Comparison of ENCODE assay signal across 21 cellular contexts in the genomic region with DNA sequence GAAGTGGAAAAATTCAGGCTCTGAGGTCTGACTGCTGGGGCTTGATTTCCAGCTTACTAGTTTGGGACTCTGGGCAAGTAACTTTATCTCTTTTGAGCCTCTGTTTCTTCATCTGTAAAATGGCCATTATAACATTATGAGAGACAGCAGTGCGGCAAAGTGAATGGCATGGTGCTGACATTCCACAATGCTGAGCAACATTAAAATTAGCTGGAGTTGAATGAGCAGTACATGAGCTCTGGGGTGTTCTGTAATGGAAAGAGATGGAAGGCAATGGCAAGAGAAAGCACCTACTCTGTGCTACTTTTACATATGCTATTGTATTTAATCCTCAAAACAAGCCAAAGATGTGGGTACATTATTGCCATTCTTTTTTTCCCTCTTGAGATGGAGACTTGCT.
"Had no signal": no experiment of that assay in that cellular context is flagged by ENCODE, and none has a peak within 500 bp of the region (broad histone marks: within the 10 kb centered on the region; RNA-seq: fewer than 3 reads in every experiment).

No MANE protein-coding gene starts in this region.

- H3K36me3 ChIP-seq: esophagus muscularis mucosa, left ventricle myocardium inferior, stomach, suprapubic skin, tibial nerve, vagina had no signal

- H3K36me3 Mint-ChIP-seq: activated naive CD8-positive, alpha-beta T cell treated with anti-CD3 and anti-CD28 coated beads, Interleukin-2, amount 10 ng/mL, durations not matched to agents 7 days and 5 days; immature natural killer cell; stimulated activated memory B cell treated with anti-CD40 and anti-IgM and Interleukin-4, amounts not matched to agents 10 μg/mL and 1 μg/mL and 100 μg/mL, for 72 hours had no signal

- H3K9me3 ChIP-seq: esophagus muscularis mucosa, left ventricle myocardium inferior, stomach, suprapubic skin, tibial nerve, vagina had no signal

- H3K4me2 ChIP-seq: hepatocyte had no signal

- H3K27me3 Mint-ChIP-seq: activated B cell treated with CpG ODN at 0.5 μM for 24 hours; activated naive CD8-positive, alpha-beta T cell treated with anti-CD3 and anti-CD28 coated beads, Interleukin-2, amount 10 ng/mL, durations not matched to agents 7 days and 5 days; stimulated activated memory B cell treated with anti-CD40 and anti-IgM and Interleukin-4, amounts not matched to agents 10 μg/mL and 1 μg/mL and 100 μg/mL, for 72 hours; T-helper 17 cell had no signal

- H3K4me1 ChIP-seq: esophagus muscularis mucosa, stomach had no signal

- H3K4me3 ChIP-seq: esophagus muscularis mucosa, hepatocyte, left ventricle myocardium inferior, stomach, suprapubic skin, tibial nerve, vagina had no signal

- H2AFZ ChIP-seq: hepatocyte had no signal

- H3K27ac Mint-ChIP-seq: activated B cell treated with CpG ODN at 0.5 μM for 24 hours; activated CD4-positive, alpha-beta T cell treated with anti-CD3 and anti-CD28 coated beads for 36 hours; activated naive CD4-positive, alpha-beta T cell treated with anti-CD3 and anti-CD28 coated beads for 36 hours; activated naive CD8-positive, alpha-beta T cell treated with anti-CD3 and anti-CD28 coated beads, Interleukin-2, amount 10 ng/mL, durations not matched to agents 7 days and 5 days; immature natural killer cell; stimulated activated memory B cell treated with anti-CD40 and anti-IgM and Interleukin-4, amounts not matched to agents 10 μg/mL and 1 μg/mL and 100 μg/mL, for 72 hours; T-helper 17 cell had no signal

- H3K79me2 ChIP-seq: hepatocyte had no signal

- DNase-seq: activated B cell treated with CpG ODN at 0.5 μM for 24 hours; activated CD4-positive, alpha-beta T cell treated with anti-CD3 and anti-CD28 coated beads for 36 hours; activated CD4-positive, alpha-beta T cell treated with anti-CD3 and anti-CD28 coated beads, Interleukin-2, amount 50 U/mL, for 48 hours; activated effector memory CD4-positive, alpha-beta T cell treated with Interleukin-2 at 50 U/mL for 16 hours; activated naive CD4-positive, alpha-beta T cell treated with anti-CD3 and anti-CD28 coated beads for 36 hours; activated naive CD8-positive, alpha-beta T cell treated with anti-CD3 and anti-CD28 coated beads, Interleukin-2, amount 10 ng/mL, durations not matched to agents 7 days and 5 days; activated T-cell treated with anti-CD3 and anti-CD28 coated beads, Interleukin-2, amount 50 U/mL, for 48 hours; glutamatergic neuron; immature natural killer cell; left ventricle myocardium inferior; small intestine; stimulated activated CD4-positive, alpha-beta T cell treated with anti-CD3 and anti-CD28 coated beads, Interleukin-15, amount 100 ng/mL, for 24 hours; stomach; T-helper 17 cell had no signal

- H3K9me3 Mint-ChIP-seq: activated B cell treated with CpG ODN at 0.5 μM for 24 hours; activated naive CD4-positive, alpha-beta T cell treated with anti-CD3 and anti-CD28 coated beads for 36 hours; activated naive CD8-positive, alpha-beta T cell treated with anti-CD3 and anti-CD28 coated beads, Interleukin-2, amount 10 ng/mL, durations not matched to agents 7 days and 5 days; neural crest cell; stimulated activated memory B cell treated with anti-CD40 and anti-IgM and Interleukin-4, amounts not matched to agents 10 μg/mL and 1 μg/mL and 100 μg/mL, for 72 hours had no signal

- H3K27me3 ChIP-seq: hepatocyte, suprapubic skin, tibial nerve, vagina had no signal

- H3K27ac ChIP-seq: esophagus muscularis mucosa, hepatocyte, left ventricle myocardium inferior, stomach, tibial nerve, vagina had no signal

- H3K4me1 Mint-ChIP-seq: activated B cell treated with CpG ODN at 0.5 μM for 24 hours; activated CD4-positive, alpha-beta T cell treated with anti-CD3 and anti-CD28 coated beads for 36 hours; activated naive CD8-positive, alpha-beta T cell treated with anti-CD3 and anti-CD28 coated beads, Interleukin-2, amount 10 ng/mL, durations not matched to agents 7 days and 5 days; immature natural killer cell; stimulated activated memory B cell treated with anti-CD40 and anti-IgM and Interleukin-4, amounts not matched to agents 10 μg/mL and 1 μg/mL and 100 μg/mL, for 72 hours; T-helper 17 cell had no signal

- ATAC-seq: activated CD4-positive, alpha-beta T cell treated with anti-CD3 and anti-CD28 coated beads for 36 hours; stimulated activated memory B cell treated with anti-CD40 and anti-IgM and Interleukin-4, amounts not matched to agents 10 μg/mL and 1 μg/mL and 100 μg/mL, for 72 hours; T-helper 17 cell had no signal

- H3K4me3 Mint-ChIP-seq: activated B cell treated with CpG ODN at 0.5 μM for 24 hours; activated CD4-positive, alpha-beta T cell treated with anti-CD3 and anti-CD28 coated beads for 36 hours; activated naive CD4-positive, alpha-beta T cell treated with anti-CD3 and anti-CD28 coated beads for 36 hours; activated naive CD8-positive, alpha-beta T cell treated with anti-CD3 and anti-CD28 coated beads, Interleukin-2, amount 10 ng/mL, durations not matched to agents 7 days and 5 days; immature natural killer cell; neural crest cell; stimulated activated memory B cell treated with anti-CD40 and anti-IgM and Interleukin-4, amounts not matched to agents 10 μg/mL and 1 μg/mL and 100 μg/mL, for 72 hours; T-helper 17 cell had no signal
